In the genomic region with DNA sequence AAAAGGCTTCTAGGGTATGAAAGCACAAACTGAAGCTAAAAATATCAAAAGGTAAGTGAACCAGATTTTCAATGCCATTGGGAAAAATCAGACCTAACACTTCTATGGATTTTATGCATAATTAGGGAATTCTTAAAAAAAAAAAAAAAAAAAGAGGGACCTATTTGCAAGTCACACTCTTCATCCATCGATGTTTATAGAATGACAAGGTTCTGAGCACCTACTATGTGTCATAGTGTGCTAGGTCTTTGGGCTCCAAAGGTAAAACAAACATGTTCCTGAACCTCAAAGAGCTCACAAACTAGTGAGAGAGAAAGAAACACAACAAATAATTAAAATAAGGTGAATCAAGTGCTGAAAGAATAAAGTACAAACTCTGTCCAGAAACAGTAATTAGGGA, we compare ENCODE assay signal across 12 cellular contexts. TPM values are rescaled to one million over a fixed set of nuclear protein-coding genes. Genes with fewer than 3 reads are reported as not detected.
DNase-seq lines count a peak whose midpoint lies in the region; ATAC-seq and TF ChIP-seq lines count a peak whose summit lies in the region.
"Had no signal": no experiment of that assay in that cellular context is flagged by ENCODE, and none has a peak within 500 bp of the region (broad histone marks: within the 10 kb centered on the region; RNA-seq: fewer than 3 reads in every experiment).

No MANE protein-coding gene starts in this region.

- H3K9me3 Mint-ChIP-seq in activated CD8-positive, alpha-beta memory T cell treated with anti-CD3 and anti-CD28 coated beads, Interleukin-2, amount 10 ng/mL, durations not matched to agents 7 days and 5 days (ENCODE audit: low read depth), result no peaks in the 10 kb centered on the region

- ATAC-seq in activated CD8-positive, alpha-beta memory T cell treated with anti-CD3 and anti-CD28 coated beads, Interleukin-2, amount 10 ng/mL, durations not matched to agents 7 days and 5 days, result no peak
- ATAC-seq: foreskin keratinocyte had no signal

- H3K36me3 ChIP-seq in WERI-Rb-1 (peaks cover 41% of the 10 kb centered on the region), colonic mucosa (peaks cover 12% of the 10 kb centered on the region)

- peak overlapping the region; percentile 25 for H3K27ac Mint-ChIP-seq in activated CD8-positive, alpha-beta memory T cell treated with anti-CD3 and anti-CD28 coated beads, Interleukin-2, amount 10 ng/mL, durations not matched to agents 7 days and 5 days

- CTCF ChIA-PET in activated CD8-positive, alpha-beta memory T cell treated with anti-CD3 and anti-CD28 coated beads, Interleukin-2, amount 10 ng/mL, durations not matched to agents 7 days and 5 days (lab: Charles Lee), result interaction anchor here (0.7 to 1.2 kb wide), 4 partner anchors 65 to 951 kb away, joined by 3 read pairs; partner anchors contain the start of genes RPS6KB1 and TUBD1

- H3K27me3 Mint-ChIP-seq in activated CD8-positive, alpha-beta memory T cell treated with anti-CD3 and anti-CD28 coated beads, Interleukin-2, amount 10 ng/mL, durations not matched to agents 7 days and 5 days, result no peaks in the 10 kb centered on the region

- H3K4me3 ChIP-seq in WERI-Rb-1 (ENCODE audit: low read depth, low read length) (no peak overlapping the region), fibroblast of pulmonary artery (replicated peaks; ENCODE audit: low read depth, low read length) (peak overlapping the region; percentile 76), skeletal muscle cell (ENCODE audit: low read depth, low read length) (peak overlapping the region; percentile 13), colonic mucosa (no peak overlapping the region)

- no peak overlapping the region for H3K9ac ChIP-seq in colonic mucosa (ENCODE audit: low read depth in 2 of 2, low read length in 2 of 2)

- H3K27ac ChIP-seq in WERI-Rb-1 (peak overlapping the region; percentile 93), colonic mucosa (no peak overlapping the region)
- H3K27ac ChIP-seq: foreskin keratinocyte had no signal

- H3K27me3 ChIP-seq in WERI-Rb-1 (ENCODE audit: insufficient read depth, low read depth, severe bottlenecking) (no peaks in the 10 kb centered on the region), colonic mucosa (no peaks in the 10 kb centered on the region)
- H3K27me3 ChIP-seq: foreskin keratinocyte had no signal

- TF ChIP-seq CTCF in WERI-Rb-1 (IDR thresholded peaks at IDR 0.05; ENCODE audit: low read depth, low read length) (no peak), fibroblast of pulmonary artery (IDR thresholded peaks at IDR 0.05; ENCODE audit: low read length, missing control alignments) (no peak), colonic mucosa (IDR thresholded peaks at IDR 0.05) (no peak)

- H3K4me3 Mint-ChIP-seq in activated CD8-positive, alpha-beta memory T cell treated with anti-CD3 and anti-CD28 coated beads, Interleukin-2, amount 10 ng/mL, durations not matched to agents 7 days and 5 days, result peak overlapping the region; percentile 87

- peaks cover 37% of the 10 kb centered on the region for H3K4me1 Mint-ChIP-seq in activated CD8-positive, alpha-beta memory T cell treated with anti-CD3 and anti-CD28 coated beads, Interleukin-2, amount 10 ng/mL, durations not matched to agents 7 days and 5 days

- peaks cover 12% of the 10 kb centered on the region for H3K4me1 ChIP-seq in colonic mucosa

- H3K36me3 Mint-ChIP-seq in activated CD8-positive, alpha-beta memory T cell treated with anti-CD3 and anti-CD28 coated beads, Interleukin-2, amount 10 ng/mL, durations not matched to agents 7 days and 5 days, result peaks cover 19% of the 10 kb centered on the region

- intact Hi-C loops in colonic mucosa (cut with DNase I), result no loop called here

- H3K9me3 ChIP-seq in WERI-Rb-1 (ENCODE audit: severe bottlenecking) (no peaks in the 10 kb centered on the region), colonic mucosa (no peaks in the 10 kb centered on the region)

- no peak for DNase-seq in activated CD8-positive, alpha-beta memory T cell treated with anti-CD3 and anti-CD28 coated beads, Interleukin-2, amount 10 ng/mL, durations not matched to agents 7 days and 5 days
- no peak for DNase-seq in activated CD8-positive, alpha-beta memory T cell treated with anti-CD3 and anti-CD28 coated beads, Interleukin-2, amount 50 U/mL, for 48 hours
- DNase-seq in WERI-Rb-1, result no peak
- DNase-seq in fibroblast of pulmonary artery (ENCODE audit: low read depth), result no peak
- DNase-seq in skeletal muscle cell (ENCODE audit: low read depth), result no peak
- no peak for DNase-seq in D341Med (ENCODE audit: low spot score)
- no peak for DNase-seq in colonic mucosa
- no peak for DNase-seq in amniotic stem cell (lab: John Stamatoyannopoulos, UW)
- DNase-seq: EL, foreskin keratinocyte, NCI-H1105, NCI-H510A treated with DMSO at 0.1 percent for 48 hours had no signal

RNA-seq across cellular contexts. Expression of gene HEATR6, which starts 1.9 kb away (rescaled TPM):
- 10 to 100 TPM; 23.1 to 23.6 TPM for total RNA-seq in activated CD8-positive, alpha-beta memory T cell treated with anti-CD3 and anti-CD28 coated beads, Interleukin-2, amount 10 ng/mL, durations not matched to agents 7 days and 5 days
- 10 to 100 TPM in 1 of 2 donors, 1 to 10 TPM in 1; 9.7 to 12.0 TPM for total RNA-seq in colonic mucosa

Comparison
In these comparisons a context has a peak if more than half of its experiments do, and no peak if none do; other contexts are left out.
1. H3K4me3 ChIP-seq: peak in fibroblast of pulmonary artery (single experiment) and skeletal muscle cell (single experiment); none in WERI-Rb-1 (single experiment) and colonic mucosa (single experiment).